In genomic region chr14:97218336-97218712, GRCh38 we compare ENCODE assay signal across 8 cellular contexts.
DNase-seq lines count a peak whose midpoint lies in the region; ATAC-seq and TF ChIP-seq lines count a peak whose summit lies in the region.

No MANE protein-coding gene starts in this region.

- no peaks in the 10 kb centered on the region for H3F3A ChIP-seq in SK-N-SH (replicated peaks; ENCODE audit: insufficient read depth)

- H3K4me1 ChIP-seq in SK-N-SH (ENCODE audit: control insufficient read depth in 1 of 2, insufficient read depth in 2 of 2, low read depth in 1 of 2, low read length in 1 of 2) = peaks cover 0 to 23% of the 10 kb centered on the region in 2 experiments; a peak in 2 of 4 replicates

- H3K36me3 ChIP-seq in SK-N-SH (replicated peaks in 1 of 2; ENCODE audit: control insufficient read depth in 1 of 2, insufficient read depth in 2 of 2, low read length in 1 of 2) = no peaks in the 10 kb centered on the region

- H3K9me3 ChIP-seq in SK-N-SH (no peaks in the 10 kb centered on the region), iPS-18c (ENCODE audit: control insufficient read depth, insufficient read depth, low read length) (peaks cover 2% of the 10 kb centered on the region)

- WGBS in SK-N-SH (ENCODE audit: low lambda C conversion rate) = 9% methylated on average over 13 of the region's 13 CpGs

- peaks cover 8% of the 10 kb centered on the region for H3K27me3 Mint-ChIP-seq in activated T-cell treated with anti-CD3 and anti-CD28 coated beads, Interleukin-2, amount 50 U/mL, for 4 hours (ENCODE audit: low read depth)

- no peak overlapping the region for H3K27ac ChIP-seq in SK-N-SH (ENCODE audit: low read depth in 2 of 2, low read length in 1 of 2)

- TF ChIP-seq RAD21 in SK-N-SH (IDR thresholded peaks at IDR 0.05; ENCODE audit: low read length) = no peak

- H3K4me1 Mint-ChIP-seq in activated T-cell treated with anti-CD3 and anti-CD28 coated beads, Interleukin-2, amount 50 U/mL, for 4 hours (ENCODE audit: low read depth) = peaks cover 16% of the 10 kb centered on the region
- H3K4me1 Mint-ChIP-seq in stimulated activated effector memory CD8-positive, alpha-beta T cell treated with anti-CD3 and anti-CD28 coated beads, Interleukin-12 subunit alpha, Interleukin-12 subunit beta, amount 100 ng/mL, for 72 hours = peaks cover 12% of the 10 kb centered on the region

- ATAC-seq in SK-N-SH treated with all-trans-retinoic acid at 6 μM for 48 hours = no peak
- ATAC-seq in activated T-cell treated with anti-CD3 and anti-CD28 coated beads, Interleukin-2, amount 50 U/mL, for 4 hours = no peak
- ATAC-seq in stimulated activated effector memory CD8-positive, alpha-beta T cell treated with anti-CD3 and anti-CD28 coated beads, Interleukin-12 subunit alpha, Interleukin-12 subunit beta, amount 100 ng/mL, for 72 hours = no peak

- no peaks in the 10 kb centered on the region for H3K9me2 ChIP-seq in SK-N-SH

- CTCF ChIA-PET in SK-N-SH (lab: Yijun Ruan, JAX) = no interaction called here

- POLR2A ChIA-PET in SK-N-SH (lab: Yijun Ruan, JAX) = no interaction called here

- no peak for TF ChIP-seq EP300 in SK-N-SH (IDR thresholded peaks at IDR 0.05; ENCODE audit: borderline replicate concordance in 1 of 2, low read depth in 1 of 2, low read length in 1 of 2)

- H3K36me3 Mint-ChIP-seq in activated T-cell treated with anti-CD3 and anti-CD28 coated beads, Interleukin-2, amount 50 U/mL, for 4 hours (ENCODE audit: insufficient read depth) = no peaks in the 10 kb centered on the region
- H3K36me3 Mint-ChIP-seq in stimulated activated effector memory CD8-positive, alpha-beta T cell treated with anti-CD3 and anti-CD28 coated beads, Interleukin-12 subunit alpha, Interleukin-12 subunit beta, amount 100 ng/mL, for 72 hours = no peaks in the 10 kb centered on the region

- intact Hi-C loops in posterior vena cava (cut with DNase I) = no loop called here

- H3K9me3 Mint-ChIP-seq in activated T-cell treated with anti-CD3 and anti-CD28 coated beads, Interleukin-2, amount 50 U/mL, for 4 hours = no peaks in the 10 kb centered on the region
- no peaks in the 10 kb centered on the region for H3K9me3 Mint-ChIP-seq in stimulated activated effector memory CD8-positive, alpha-beta T cell treated with anti-CD3 and anti-CD28 coated beads, Interleukin-12 subunit alpha, Interleukin-12 subunit beta, amount 100 ng/mL, for 72 hours

- peak overlapping the region; percentile 82 for H3K4me3 Mint-ChIP-seq in activated T-cell treated with anti-CD3 and anti-CD28 coated beads, Interleukin-2, amount 50 U/mL, for 4 hours
- H3K4me3 Mint-ChIP-seq in stimulated activated effector memory CD8-positive, alpha-beta T cell treated with anti-CD3 and anti-CD28 coated beads, Interleukin-12 subunit alpha, Interleukin-12 subunit beta, amount 100 ng/mL, for 72 hours = peak overlapping the region; percentile 75

- no peak overlapping the region for H3K9ac ChIP-seq in SK-N-SH

- H3K27me3 ChIP-seq in SK-N-SH (ENCODE audit: insufficient read depth) = peaks cover 36% of the 10 kb centered on the region

- H3K4me3 ChIP-seq in SK-N-SH (ENCODE audit: low read depth in 2 of 2, low read length in 1 of 2) (no peak overlapping the region), iPS-18c (ENCODE audit: insufficient read depth, low read depth, low read length) (peak overlapping the region; percentile 59)

- H4K20me1 ChIP-seq in SK-N-SH (ENCODE audit: insufficient read depth) = no peaks in the 10 kb centered on the region

- no peak overlapping the region for H2AFZ ChIP-seq in SK-N-SH (ENCODE audit: low read depth)

- no peak overlapping the region for H3K27ac Mint-ChIP-seq in stimulated activated effector memory CD8-positive, alpha-beta T cell treated with anti-CD3 and anti-CD28 coated beads, Interleukin-12 subunit alpha, Interleukin-12 subunit beta, amount 100 ng/mL, for 72 hours

- H3K79me2 ChIP-seq in SK-N-SH (ENCODE audit: insufficient read depth) = no peaks in the 10 kb centered on the region

- H3K4me2 ChIP-seq in SK-N-SH = 0 out of 2 replicates have a peak overlapping the region, but pooled peaks have one; percentile 52

- TF ChIP-seq CTCF in SK-N-SH (IDR thresholded peaks at IDR 0.05) = no peak

- DNase-seq in SK-N-SH = no peak
- no peak for DNase-seq in activated T-cell treated with anti-CD3 and anti-CD28 coated beads, Interleukin-2, amount 50 U/mL, for 4 hours
- DNase-seq in stimulated activated effector memory CD8-positive, alpha-beta T cell treated with anti-CD3 and anti-CD28 coated beads, Interleukin-12 subunit alpha, Interleukin-12 subunit beta, amount 100 ng/mL, for 72 hours (ENCODE audit: low spot score in 2 of 2) = no peak
- DNase-seq in NCI-H82 treated with DMSO at 0.1 percent for 48 hours (lab: John Stamatoyannopoulos, UW; ENCODE audit: unreplicated experiment) = no peak
- no peak for DNase-seq in hippocampal formation (lab: John Stamatoyannopoulos, UW)
- no peak for DNase-seq in posterior vena cava (ENCODE audit: low spot score)

TF ChIP-seq in SK-N-SH, 30 proteins besides CTCF, POLR2A, EP300 and RAD21 (continues in another document):
- TF ChIP-seq JUND (IDR thresholded peaks at IDR 0.05) (no peak), ZBTB33 (IDR thresholded peaks at IDR 0.05; ENCODE audit: borderline replicate concordance, low read depth) (no peak), RCOR1 (IDR thresholded peaks at IDR 0.05; ENCODE audit: low read length) (no peak), NFIC (IDR thresholded peaks at IDR 0.05; ENCODE audit: borderline replicate concordance) (no peak), MXI1 (IDR thresholded peaks at IDR 0.05; ENCODE audit: low read depth, low read length) (no peak), NRF1 (IDR thresholded peaks at IDR 0.05; ENCODE audit: low read depth, low read length) (no peak), FOSL2 (IDR thresholded peaks at IDR 0.05; ENCODE audit: borderline replicate concordance, low read depth) (no peak), ELF1 (IDR thresholded peaks at IDR 0.05) (no peak), RFX5 (IDR thresholded peaks at IDR 0.05; ENCODE audit: low read length) (no peak), PBX3 (IDR thresholded peaks at IDR 0.05) (no peak)

TF ChIP-seq in SK-N-SH treated with all-trans-retinoic acid at 6 μM for 48 hours, 23 proteins besides CTCF, POLR2A, EP300 and RAD21 (continues in another document):
- no peak for TF ChIP-seq ARNTL (CRISPR knock-in tag; IDR thresholded peaks at IDR 0.05; ENCODE audit: borderline replicate concordance, low read depth)
- no peak for TF ChIP-seq SNAI2 (CRISPR knock-in tag; IDR thresholded peaks at IDR 0.05)
- TF ChIP-seq, protein P1, sequence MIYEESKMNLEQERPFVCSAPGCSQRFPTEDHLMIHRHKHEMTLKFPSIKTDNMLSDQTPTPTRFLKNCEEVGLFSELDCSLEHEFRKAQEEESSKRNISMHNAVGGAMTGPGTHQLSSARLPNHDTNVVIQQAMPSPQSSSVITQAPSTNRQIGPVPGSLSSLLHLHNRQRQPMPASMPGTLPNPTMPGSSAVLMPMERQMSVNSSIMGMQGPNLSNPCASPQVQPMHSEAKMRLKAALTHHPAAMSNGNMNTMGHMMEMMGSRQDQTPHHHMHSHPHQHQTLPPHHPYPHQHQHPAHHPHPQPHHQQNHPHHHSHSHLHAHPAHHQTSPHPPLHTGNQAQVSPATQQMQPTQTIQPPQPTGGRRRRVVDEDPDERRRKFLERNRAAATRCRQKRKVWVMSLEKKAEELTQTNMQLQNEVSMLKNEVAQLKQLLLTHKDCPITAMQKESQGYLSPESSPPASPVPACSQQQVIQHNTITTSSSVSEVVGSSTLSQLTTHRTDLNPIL (CRISPR knock-in tag; IDR thresholded peaks at IDR 0.05; ENCODE audit: low read depth) = no peak
- TF ChIP-seq TCF4 (CRISPR knock-in tag; IDR thresholded peaks at IDR 0.05; ENCODE audit: borderline replicate concordance) = no peak
- TF ChIP-seq ESRRG (CRISPR knock-in tag; IDR thresholded peaks at IDR 0.05) = no peak
- TF ChIP-seq RARB (CRISPR knock-in tag; IDR thresholded peaks at IDR 0.05) = no peak
- no peak for TF ChIP-seq CSDC2 (CRISPR knock-in tag; IDR thresholded peaks at IDR 0.05)
- TF ChIP-seq ZFP30 (CRISPR knock-in tag; IDR thresholded peaks at IDR 0.05) = no peak
- no peak for TF ChIP-seq ZNF8 (CRISPR knock-in tag; IDR thresholded peaks at IDR 0.05)
- no peak for TF ChIP-seq TSHZ2 (CRISPR knock-in tag; IDR thresholded peaks at IDR 0.05)
- no peak for TF ChIP-seq TOX (CRISPR knock-in tag; IDR thresholded peaks at IDR 0.05; ENCODE audit: borderline replicate concordance)
